Comparison of ENCODE assay signal across 20 cellular contexts in the genomic region with DNA sequence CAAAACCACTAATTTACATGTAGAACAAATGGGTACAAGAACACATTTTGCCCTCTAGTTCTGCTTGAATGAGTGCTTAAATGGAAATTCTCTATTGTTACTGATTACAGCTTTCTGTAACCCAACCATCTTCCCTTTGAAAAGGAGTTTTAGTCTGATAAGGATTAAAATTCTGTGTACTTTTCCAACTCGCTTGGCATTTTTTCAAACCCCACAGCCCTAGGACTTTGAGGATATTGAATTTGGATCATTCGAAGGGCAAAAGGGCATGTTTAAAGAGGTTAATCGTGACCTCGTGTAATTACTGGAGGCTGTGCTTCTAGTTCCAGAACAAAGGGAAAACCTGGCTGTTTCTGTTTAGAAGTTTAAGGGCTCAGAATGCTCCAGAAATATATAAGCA.
DNase-seq lines count a peak whose midpoint lies in the region; ATAC-seq and TF ChIP-seq lines count a peak whose summit lies in the region.
"Had no signal": no experiment of that assay in that cellular context is flagged by ENCODE, and none has a peak within 500 bp of the region (broad histone marks: within the 10 kb centered on the region; RNA-seq: fewer than 3 reads in every experiment).

No MANE protein-coding gene starts in this region.

- H3K4me1 ChIP-seq in right lobe of liver (peaks cover 0 to 33% (median 12%) of the 10 kb centered on the region in 4 donors), aorta (ENCODE audit: control insufficient read depth in 1 of 2, insufficient read depth in 2 of 2, low read length in 2 of 2) (no peaks in the 10 kb centered on the region)
- H3K4me1 ChIP-seq: BLaER1 had no signal

- H3K9me3 ChIP-seq in right lobe of liver (no peaks in the 10 kb centered on the region), aorta (ENCODE audit: control insufficient read depth, low read length) (no peaks in the 10 kb centered on the region)
- H3K9me3 ChIP-seq: BLaER1 had no signal

- TF ChIP-seq CTCF in right lobe of liver (IDR thresholded peaks at IDR 0.05) (no peak), progenitor cell of endocrine pancreas (IDR thresholded peaks at IDR 0.05; ENCODE audit: unreplicated experiment) (no peak)

- peak overlapping the region; percentile 35 for H3K27ac Mint-ChIP-seq in progenitor cell of endocrine pancreas
- H3K27ac Mint-ChIP-seq: CD14-positive monocyte; CD4-positive, alpha-beta memory T cell; HFFc6 had no signal

- WGBS in right lobe of liver (ENCODE audit: insufficient coverage, low coverage, low lambda C conversion rate, missing lambda C conversion rate), result 36% methylated on average over 4 of the region's 4 CpGs
- 84% methylated on average over 4 of the region's 4 CpGs for WGBS in aorta, 2 donors

- ATAC-seq in right lobe of liver (peak; percentile 58 to 74 (median 65)), HG03108 (IDR thresholded peaks at IDR 0.05; ENCODE audit: unreplicated experiment) (no peak), aorta (ENCODE audit: low FRiP score) (no peak)
- ATAC-seq: HCT116 had no signal

- H3K4me1 Mint-ChIP-seq in progenitor cell of endocrine pancreas (ENCODE audit: low read depth), result peaks cover 10% of the 10 kb centered on the region
- H3K4me1 Mint-ChIP-seq: CD14-positive monocyte; CD4-positive, alpha-beta memory T cell had no signal

- DNase-seq in HuH-7 (ENCODE audit: low spot score) (peak; percentile 26), NCI-H748 (lab: John Stamatoyannopoulos, UW; ENCODE audit: unreplicated experiment) (peak; percentile 72), right lobe of liver (peak in 1 of 3 donors; percentile 72), progenitor cell of endocrine pancreas (ENCODE audit: low spot score, unreplicated experiment) (no peak), ureter (ENCODE audit: low spot score) (no peak), aorta (no peak)
- no peak for DNase-seq in stimulated activated CD8-positive, alpha-beta memory T cell treated with anti-CD3 and anti-CD28 coated beads, Interleukin-4, amount 100 ng/mL, for 48 hours
- DNase-seq: 8988T; CD4-positive, alpha-beta memory T cell; DMS153; DMS79 treated with DMSO at 0.1 percent for 48 hours; GF-D8; GOT3; H7; HFFc6; IMR-90 had no signal

- no peak overlapping the region for H3K4me3 Mint-ChIP-seq in progenitor cell of endocrine pancreas (ENCODE audit: low read depth)
- H3K4me3 Mint-ChIP-seq: CD14-positive monocyte; CD4-positive, alpha-beta memory T cell; HFFc6 had no signal

- no peak for TF ChIP-seq POLR2A in right lobe of liver (IDR thresholded peaks at IDR 0.05)

- H3K27ac ChIP-seq in right lobe of liver, result peak overlapping the region; percentile 77 to 97 (median 87)
- no peak overlapping the region for H3K27ac ChIP-seq in aorta (ENCODE audit: low read depth in 1 of 2, low read length in 2 of 2)
- H3K27ac ChIP-seq: BLaER1 had no signal

- H3K4me3 ChIP-seq in right lobe of liver (peak overlapping the region in 1 of 3 donors; percentile 17), aorta (ENCODE audit: low read length in 2 of 2) (no peak overlapping the region)
- H3K4me3 ChIP-seq: BLaER1 had no signal

- H3K36me3 ChIP-seq in right lobe of liver, result no peaks in the 10 kb centered on the region
- no peaks in the 10 kb centered on the region for H3K36me3 ChIP-seq in aorta (ENCODE audit: control insufficient read depth in 1 of 2, insufficient read depth in 2 of 2, low read length in 1 of 2)
- H3K36me3 ChIP-seq: BLaER1 had no signal

- no peaks in the 10 kb centered on the region for H3K36me3 Mint-ChIP-seq in progenitor cell of endocrine pancreas (ENCODE audit: insufficient read depth)
- H3K36me3 Mint-ChIP-seq: CD14-positive monocyte; CD4-positive, alpha-beta memory T cell had no signal

- peaks cover 26% of the 10 kb centered on the region for H3K27me3 Mint-ChIP-seq in progenitor cell of endocrine pancreas
- H3K27me3 Mint-ChIP-seq: CD4-positive, alpha-beta memory T cell had no signal

- no peaks in the 10 kb centered on the region for H3K27me3 ChIP-seq in right lobe of liver
- H3K27me3 ChIP-seq in aorta (ENCODE audit: control insufficient read depth in 1 of 2, insufficient read depth in 2 of 2, low read length in 1 of 2), result no peaks in the 10 kb centered on the region
- H3K27me3 ChIP-seq: BLaER1 had no signal

- intact Hi-C loops in right lobe of liver (cut with DNase I) (no loop called here), aorta (cut with DNase I) (no loop called here)

- H3K9me3 Mint-ChIP-seq in progenitor cell of endocrine pancreas (ENCODE audit: low read depth), result no peaks in the 10 kb centered on the region
- H3K9me3 Mint-ChIP-seq: HFFc6 had no signal

Comparison
In these comparisons a context has a peak if more than half of its experiments do, and no peak if none do; other contexts are left out.
1. DNase-seq: peak in HuH-7 (single experiment) and NCI-H748 (single experiment); none in progenitor cell of endocrine pancreas (single experiment), stimulated activated CD8-positive, alpha-beta memory T cell treated with anti-CD3 and anti-CD28 coated beads, Interleukin-4, amount 100 ng/mL, for 48 hours (single experiment), ureter (single experiment) and aorta (0 of 2).
2. ATAC-seq: peak in right lobe of liver (4 of 4); none in HG03108 (single experiment) and aorta (single experiment).
3. H3K27ac ChIP-seq: peak in right lobe of liver (3 of 3); none in aorta (0 of 2).